25 cellular contexts compared by ENCODE assay signal in the genomic region with DNA sequence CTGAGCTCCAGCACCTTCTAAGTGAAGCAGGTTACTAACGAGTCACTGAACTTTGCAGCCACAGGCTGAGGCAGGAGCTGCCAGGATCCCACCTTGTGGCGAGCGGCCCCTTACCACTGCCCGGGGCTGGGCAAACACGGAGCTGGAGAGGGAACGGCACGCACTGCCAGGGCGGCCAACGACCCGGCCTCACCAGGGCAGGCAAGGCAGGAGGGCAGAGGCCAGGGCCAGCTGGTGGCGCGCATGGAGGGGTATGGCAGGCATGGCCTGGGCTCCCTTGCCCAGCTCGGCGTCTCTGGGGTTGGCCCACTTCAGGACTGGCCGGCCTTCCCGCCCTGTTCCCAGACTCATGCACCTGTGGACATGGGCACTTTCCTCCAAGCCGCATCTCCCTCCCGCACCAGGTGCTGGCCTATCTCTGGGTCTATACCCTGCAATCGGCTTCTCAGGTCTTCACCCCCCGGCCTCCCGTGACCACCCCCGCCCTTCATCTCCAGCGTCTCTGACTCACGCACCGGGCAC.
A peak's percentile ranks its signal among the peaks of the same experiment; 100 is the strongest.
DNase-seq lines count a peak whose midpoint lies in the region; ATAC-seq and TF ChIP-seq lines count a peak whose summit lies in the region.
"Had no signal": no experiment of that assay in that cellular context is flagged by ENCODE, and none has a peak within 500 bp of the region (broad histone marks: within the 10 kb centered on the region; RNA-seq: fewer than 3 reads in every experiment).

No MANE protein-coding gene starts in this region.

- H3K4me1 Mint-ChIP-seq in stimulated activated naive CD8-positive, alpha-beta T cell treated with anti-CD3 and anti-CD28 coated beads, Interleukin-15, amount 100 ng/mL, for 72 hours = peaks cover 19% of the 10 kb centered on the region
- H3K4me1 Mint-ChIP-seq in neural progenitor cell = no peaks in the 10 kb centered on the region
- peaks cover 3% of the 10 kb centered on the region for H3K4me1 Mint-ChIP-seq in progenitor cell of endocrine pancreas (ENCODE audit: low read depth)
- peaks cover 14% of the 10 kb centered on the region for H3K4me1 Mint-ChIP-seq in activated naive CD8-positive, alpha-beta T cell treated with anti-CD3 and anti-CD28 coated beads, Interleukin-2, amount 50 U/mL, for 24 hours
- H3K4me1 Mint-ChIP-seq: CD14-positive monocyte had no signal

- ATAC-seq in stimulated activated naive CD8-positive, alpha-beta T cell treated with anti-CD3 and anti-CD28 coated beads, Interleukin-15, amount 100 ng/mL, for 72 hours = peak; percentile 26
- no peak for ATAC-seq in stimulated activated naive CD8-positive, alpha-beta T cell treated with anti-CD3 and anti-CD28 coated beads, Interleukin-15, Interleukin-2, amounts not matched to agents 100 U/mL and 50 U/mL, for 24 hours
- ATAC-seq in activated naive CD8-positive, alpha-beta T cell treated with anti-CD3 and anti-CD28 coated beads, Interleukin-2, amount 50 U/mL, for 24 hours = no peak
- no peak for ATAC-seq in GM21367 (IDR thresholded peaks at IDR 0.05; ENCODE audit: unreplicated experiment)
- no peak for ATAC-seq in GM21576 (IDR thresholded peaks at IDR 0.05; ENCODE audit: unreplicated experiment)
- ATAC-seq: GM12878 had no signal

- no peaks in the 10 kb centered on the region for H3F3A ChIP-seq in neural progenitor cell (ENCODE audit: low read depth)

- no peak overlapping the region for H3K4me2 ChIP-seq in neural progenitor cell

- no peak for DNase-seq in stimulated activated naive CD8-positive, alpha-beta T cell treated with anti-CD3 and anti-CD28 coated beads, Interleukin-15, amount 100 ng/mL, for 72 hours
- no peak for DNase-seq in stimulated activated naive CD8-positive, alpha-beta T cell treated with anti-CD3 and anti-CD28 coated beads, Interleukin-15, Interleukin-2, amounts not matched to agents 100 U/mL and 50 U/mL, for 24 hours
- DNase-seq in neural progenitor cell (ENCODE audit: low spot score) (no peak), progenitor cell of endocrine pancreas (ENCODE audit: low spot score, unreplicated experiment) (no peak)
- no peak for DNase-seq in activated naive CD8-positive, alpha-beta T cell treated with anti-CD3 and anti-CD28 coated beads, Interleukin-2, amount 50 U/mL, for 24 hours
- DNase-seq: 8988T; ACHN; BE2C; C1 segment of cervical spinal cord; CD4-positive, alpha-beta memory T cell; CD4-positive, CD25-positive, alpha-beta regulatory T cell; CD8-positive, alpha-beta memory T cell; COR-L47; DMS 273 treated with DMSO at 0.1 percent for 48 hours; DMS153; DMS53; DMS79; DND-41; EL; GDM1 had no signal

- no peaks in the 10 kb centered on the region for H3K27me3 Mint-ChIP-seq in stimulated activated naive CD8-positive, alpha-beta T cell treated with anti-CD3 and anti-CD28 coated beads, Interleukin-15, amount 100 ng/mL, for 72 hours
- H3K27me3 Mint-ChIP-seq in neural progenitor cell (ENCODE audit: insufficient read depth, low read depth) = peaks cover 10% of the 10 kb centered on the region
- peaks cover 2% of the 10 kb centered on the region for H3K27me3 Mint-ChIP-seq in progenitor cell of endocrine pancreas
- no peaks in the 10 kb centered on the region for H3K27me3 Mint-ChIP-seq in activated naive CD8-positive, alpha-beta T cell treated with anti-CD3 and anti-CD28 coated beads, Interleukin-2, amount 50 U/mL, for 24 hours
- H3K27me3 Mint-ChIP-seq: CD4-positive, CD25-positive, alpha-beta regulatory T cell had no signal

- no peaks in the 10 kb centered on the region for H4K20me1 ChIP-seq in neural progenitor cell (ENCODE audit: low read depth)
- H4K20me1 ChIP-seq: BLaER1 had no signal

- no peaks in the 10 kb centered on the region for H3K27me3 ChIP-seq in neural progenitor cell
- H3K27me3 ChIP-seq: BE2C, BLaER1 had no signal

- H3K36me3 ChIP-seq in neural progenitor cell = no peaks in the 10 kb centered on the region
- H3K36me3 ChIP-seq: BE2C had no signal

- peaks cover 12% of the 10 kb centered on the region in 2 donors for H3K9me3 Mint-ChIP-seq in stimulated activated naive CD8-positive, alpha-beta T cell treated with anti-CD3 and anti-CD28 coated beads, Interleukin-15, amount 100 ng/mL, for 72 hours
- peaks cover 7% of the 10 kb centered on the region for H3K9me3 Mint-ChIP-seq in neural progenitor cell
- H3K9me3 Mint-ChIP-seq in progenitor cell of endocrine pancreas (ENCODE audit: low read depth) = no peaks in the 10 kb centered on the region
- peaks cover 4% of the 10 kb centered on the region for H3K9me3 Mint-ChIP-seq in activated naive CD8-positive, alpha-beta T cell treated with anti-CD3 and anti-CD28 coated beads, Interleukin-2, amount 50 U/mL, for 24 hours

- TF ChIP-seq CTCF in neural progenitor cell (IDR thresholded peaks at IDR 0.05) = no peak
- TF ChIP-seq CTCF in progenitor cell of endocrine pancreas (IDR thresholded peaks at IDR 0.05; ENCODE audit: unreplicated experiment) = no peak

- H3K9ac ChIP-seq in neural progenitor cell = no peak overlapping the region
- H3K9ac ChIP-seq: BLaER1 had no signal

- no peaks in the 10 kb centered on the region for H3K36me3 Mint-ChIP-seq in neural progenitor cell
- no peaks in the 10 kb centered on the region for H3K36me3 Mint-ChIP-seq in progenitor cell of endocrine pancreas (ENCODE audit: insufficient read depth)
- H3K36me3 Mint-ChIP-seq in activated naive CD8-positive, alpha-beta T cell treated with anti-CD3 and anti-CD28 coated beads, Interleukin-2, amount 50 U/mL, for 24 hours (ENCODE audit: low read depth) = no peaks in the 10 kb centered on the region
- H3K36me3 Mint-ChIP-seq: CD14-positive monocyte; CD4-positive, alpha-beta memory T cell had no signal

- H3K27ac ChIP-seq in neural progenitor cell = no peak overlapping the region
- H3K27ac ChIP-seq: BLaER1 had no signal

- no peaks in the 10 kb centered on the region for H3K9me3 ChIP-seq in neural progenitor cell (ENCODE audit: low read depth)
- H3K9me3 ChIP-seq: BE2C had no signal

- no peak overlapping the region for H3K27ac Mint-ChIP-seq in stimulated activated naive CD8-positive, alpha-beta T cell treated with anti-CD3 and anti-CD28 coated beads, Interleukin-15, amount 100 ng/mL, for 72 hours
- H3K27ac Mint-ChIP-seq in neural progenitor cell (peak overlapping the region; percentile 57), progenitor cell of endocrine pancreas (peak overlapping the region; percentile 57)
- H3K27ac Mint-ChIP-seq in activated naive CD8-positive, alpha-beta T cell treated with anti-CD3 and anti-CD28 coated beads, Interleukin-2, amount 50 U/mL, for 24 hours = no peak overlapping the region
- H3K27ac Mint-ChIP-seq: CD14-positive monocyte; CD4-positive, alpha-beta memory T cell; CD4-positive, CD25-positive, alpha-beta regulatory T cell had no signal

- H3K4me3 ChIP-seq in neural progenitor cell = no peak overlapping the region
- H3K4me3 ChIP-seq: BLaER1, GM12878 had no signal

- H3K4me1 ChIP-seq in neural progenitor cell = no peaks in the 10 kb centered on the region
- H3K4me1 ChIP-seq: BE2C had no signal

- no peaks in the 10 kb centered on the region for H3K79me2 ChIP-seq in neural progenitor cell (ENCODE audit: low read depth)

- no peak overlapping the region for H3K4me3 Mint-ChIP-seq in stimulated activated naive CD8-positive, alpha-beta T cell treated with anti-CD3 and anti-CD28 coated beads, Interleukin-15, amount 100 ng/mL, for 72 hours
- H3K4me3 Mint-ChIP-seq in neural progenitor cell (no peak overlapping the region), progenitor cell of endocrine pancreas (ENCODE audit: low read depth) (no peak overlapping the region)
- no peak overlapping the region for H3K4me3 Mint-ChIP-seq in activated naive CD8-positive, alpha-beta T cell treated with anti-CD3 and anti-CD28 coated beads, Interleukin-2, amount 50 U/mL, for 24 hours
- H3K4me3 Mint-ChIP-seq: CD14-positive monocyte; CD4-positive, alpha-beta memory T cell; CD4-positive, CD25-positive, alpha-beta regulatory T cell; CD8-positive, alpha-beta memory T cell had no signal

- H2AFZ ChIP-seq in neural progenitor cell (replicated peaks) = no peak overlapping the region

Comparison
In these comparisons a context has a peak if more than half of its experiments do, and no peak if none do; other contexts are left out.
1. H3K27ac Mint-ChIP-seq: peak in neural progenitor cell (single experiment) and progenitor cell of endocrine pancreas (single experiment); none in stimulated activated naive CD8-positive, alpha-beta T cell treated with anti-CD3 and anti-CD28 coated beads, Interleukin-15, amount 100 ng/mL, for 72 hours (0 of 2) and activated naive CD8-positive, alpha-beta T cell treated with anti-CD3 and anti-CD28 coated beads, Interleukin-2, amount 50 U/mL, for 24 hours (single experiment).